2 cellular contexts compared by ENCODE assay signal in genomic region chr7:129785457-129786178, GRCh38.
TF ChIP-seq lines count a peak whose summit lies in the region.

No MANE protein-coding gene starts in this region.

TF ChIP-seq in IMR-90, 13 proteins besides CTCF, POLR2A, EP300 and RAD21:
- TF ChIP-seq USF2 (IDR thresholded peaks at IDR 0.05; ENCODE audit: low read depth, low read length) (no peak), MAZ (IDR thresholded peaks at IDR 0.05; ENCODE audit: borderline replicate concordance, low read depth, low read length) (no peak), CEBPB (IDR thresholded peaks at IDR 0.05; ENCODE audit: low read depth, low read length) (no peak), RCOR1 (IDR thresholded peaks at IDR 0.05; ENCODE audit: insufficient replicate concordance, low read length) (no peak), FOS (IDR thresholded peaks at IDR 0.05; ENCODE audit: low read depth, low read length) (no peak), RFX5 (IDR thresholded peaks at IDR 0.05; ENCODE audit: low read depth, low read length) (no peak), SMC3 (IDR thresholded peaks at IDR 0.05; ENCODE audit: low read depth, low read length) (no peak), MAFK (IDR thresholded peaks at IDR 0.05; ENCODE audit: low read depth, low read length) (no peak), BHLHE40 (IDR thresholded peaks at IDR 0.05; ENCODE audit: low read depth, low read length) (no peak), NFE2L2 (IDR thresholded peaks at IDR 0.05; ENCODE audit: low read depth, low read length) (no peak), CHD1 (IDR thresholded peaks at IDR 0.05; ENCODE audit: low read depth, low read length) (no peak), ELK1 (IDR thresholded peaks at IDR 0.05; ENCODE audit: borderline replicate concordance, low read depth, low read length) (no peak), MXI1 (IDR thresholded peaks at IDR 0.05; ENCODE audit: borderline replicate concordance, low read depth, low read length) (no peak)

TF ChIP-seq in K562, 482 proteins besides CTCF, POLR2A, EP300 and RAD21:
- peak; percentile 87 for TF ChIP-seq ZBTB33 (CRISPR knock-in tag; IDR thresholded peaks at IDR 0.05)
- TF ChIP-seq ATF3 (IDR thresholded peaks at IDR 0.05): no peak
- TF ChIP-seq ATF3 (CRISPR knock-in tag; conservative IDR thresholded peaks at IDR 0.05): 0 out of 2 replicates have a peak, but pooled peaks have one; percentile 5
- peak; percentile 49; the same call in 1 of the 2 replicates for TF ChIP-seq POLR2G (IDR thresholded peaks at IDR 0.05; ENCODE audit: low read depth, low read length)
- TF ChIP-seq ATF7 (IDR thresholded peaks at IDR 0.05): 0 out of 2 replicates have a peak, but pooled peaks have one; percentile 17
- peak; percentile 20 for TF ChIP-seq KDM5B (IDR thresholded peaks at IDR 0.05; ENCODE audit: insufficient replicate concordance, low read depth, low read length)
- TF ChIP-seq CHD4 (IDR thresholded peaks at IDR 0.05; ENCODE audit: insufficient read depth, insufficient replicate concordance, low read depth, low read length, poor library complexity, severe bottlenecking): peak; percentile 80
- no peak for TF ChIP-seq ZNF146 (CRISPR knock-in tag; IDR thresholded peaks at IDR 0.05; ENCODE audit: unreplicated experiment)
- TF ChIP-seq SMAD1 (IDR thresholded peaks at IDR 0.05; ENCODE audit: low read depth, low read length, partially characterized antibody): no peak
- TF ChIP-seq ZSCAN29 (IDR thresholded peaks at IDR 0.05): peak; percentile 6; the same call in 1 of the 2 replicates
- TF ChIP-seq RBM25 (IDR thresholded peaks at IDR 0.05; ENCODE audit: low read depth, low read length, severe bottlenecking): peak; percentile 92
